16 cellular contexts compared by ENCODE assay signal in genomic region chr12:124046206-124046740, GRCh38.
DNase-seq lines count a peak whose midpoint lies in the region; ATAC-seq and TF ChIP-seq lines count a peak whose summit lies in the region.
"Had no signal": no experiment of that assay in that cellular context is flagged by ENCODE, and none has a peak within 500 bp of the region (broad histone marks: within the 10 kb centered on the region; RNA-seq: fewer than 3 reads in every experiment).

No MANE protein-coding gene starts in this region.

- H3K4me3 ChIP-seq in WERI-Rb-1 (ENCODE audit: low read depth, low read length) (no peak overlapping the region), endodermal cell (ENCODE audit: low read length) (no peak overlapping the region), lower lobe of right lung (no peak overlapping the region), tibial nerve (no peak overlapping the region), MM.1S (ENCODE audit: low read length) (no peak overlapping the region)
- H3K4me3 ChIP-seq: MG63 had no signal

- 80 to 88% methylated on average over 1 to 2 of the region's 2 CpGs for WGBS in endodermal cell (ENCODE audit: insufficient coverage in 1 of 2, insufficient read length in 1 of 2), 2 experiments
- WGBS in tibial nerve, 2 donors = 78 to 83% methylated on average over 2 of the region's 2 CpGs

- H3K4me1 Mint-ChIP-seq in endodermal cell = no peaks in the 10 kb centered on the region

- H3K9ac ChIP-seq in endodermal cell (ENCODE audit: extremely low read depth, low read length, poor library complexity, severe bottlenecking) (no peak overlapping the region), MM.1S (ENCODE audit: low read length) (no peak overlapping the region)

- no peak for TF ChIP-seq POLR2A in tibial nerve (IDR thresholded peaks at IDR 0.05)

- peaks cover 12% of the 10 kb centered on the region for H3K9me3 ChIP-seq in WERI-Rb-1 (ENCODE audit: severe bottlenecking)
- H3K9me3 ChIP-seq in endodermal cell (ENCODE audit: control insufficient read depth, low read length) = peaks cover 22% of the 10 kb centered on the region
- peaks cover 18% of the 10 kb centered on the region for H3K9me3 ChIP-seq in lower lobe of right lung
- H3K9me3 ChIP-seq in tibial nerve = peaks cover 0 to 23% (median 0%) of the 10 kb centered on the region in 4 donors
- H3K9me3 ChIP-seq in MM.1S (replicated peaks; ENCODE audit: insufficient read depth, low read length) = no peaks in the 10 kb centered on the region

- no peaks in the 10 kb centered on the region for H3K9me2 ChIP-seq in MM.1S (replicated peaks; ENCODE audit: insufficient read depth, low read length)

- H3K4me3 Mint-ChIP-seq in endodermal cell = no peak overlapping the region
- H3K4me3 Mint-ChIP-seq: H9 had no signal

- no peak for TF ChIP-seq EP300 in tibial nerve (IDR thresholded peaks at IDR 0.05)

- peaks cover 3% of the 10 kb centered on the region for H3K4me1 ChIP-seq in endodermal cell (ENCODE audit: control insufficient read depth, insufficient read depth, low read length)
- H3K4me1 ChIP-seq in lower lobe of right lung = no peaks in the 10 kb centered on the region
- H3K4me1 ChIP-seq in tibial nerve = peaks cover 0 to 17% (median 0%) of the 10 kb centered on the region in 4 donors
- no peaks in the 10 kb centered on the region for H3K4me1 ChIP-seq in MM.1S (ENCODE audit: low read length)

- no peak overlapping the region for H3K27ac Mint-ChIP-seq in endodermal cell
- H3K27ac Mint-ChIP-seq: H9 had no signal

- no peak for TF ChIP-seq CTCF in WERI-Rb-1 (IDR thresholded peaks at IDR 0.05; ENCODE audit: low read depth, low read length)
- TF ChIP-seq CTCF in endodermal cell (conservative IDR thresholded peaks at IDR 0.05) = no peak
- no peak for TF ChIP-seq CTCF in lower lobe of right lung (IDR thresholded peaks at IDR 0.05)
- no peak for TF ChIP-seq CTCF in tibial nerve (IDR thresholded peaks at IDR 0.05)
- TF ChIP-seq CTCF in MM.1S (IDR thresholded peaks at IDR 0.05; ENCODE audit: low read length) = no peak

- H3K79me2 ChIP-seq in MM.1S (ENCODE audit: low read length) = no peaks in the 10 kb centered on the region

- H3K27me3 ChIP-seq in WERI-Rb-1 (ENCODE audit: insufficient read depth, low read depth, severe bottlenecking) (no peaks in the 10 kb centered on the region), endodermal cell (ENCODE audit: control insufficient read depth, insufficient read depth, low read length, poor library complexity, severe bottlenecking) (no peaks in the 10 kb centered on the region), lower lobe of right lung (ENCODE audit: low read depth) (no peaks in the 10 kb centered on the region), tibial nerve (no peaks in the 10 kb centered on the region), MM.1S (replicated peaks; ENCODE audit: insufficient read depth, low read length) (no peaks in the 10 kb centered on the region)
- H3K27me3 ChIP-seq: MG63 had no signal

- peaks cover 28% of the 10 kb centered on the region for H3K9me3 Mint-ChIP-seq in endodermal cell

- DNase-seq in WERI-Rb-1 (peak; percentile 28), endodermal cell (no peak), lower lobe of right lung (no peak), tibial nerve (ENCODE audit: low spot score in 2 of 2) (no peak), MM.1S (no peak), AML-193 (lab: John Stamatoyannopoulos, UW) (no peak)
- DNase-seq: Caco-2, DMS53, H9, MG63, NCI-H1105, NCI-H1694 treated with DMSO at 0.1 percent for 48 hours, NCI-H2107 had no signal

- H3K36me3 ChIP-seq in WERI-Rb-1 (no peaks in the 10 kb centered on the region), endodermal cell (ENCODE audit: control insufficient read depth, insufficient read depth, low read length) (no peaks in the 10 kb centered on the region), lower lobe of right lung (no peaks in the 10 kb centered on the region), tibial nerve (peaks cover 0 to 8% (median 0%) of the 10 kb centered on the region in 3 donors), MM.1S (replicated peaks; ENCODE audit: insufficient read depth, low read length) (no peaks in the 10 kb centered on the region)
- H3K36me3 ChIP-seq: MG63 had no signal

- no peaks in the 10 kb centered on the region for H4K20me1 ChIP-seq in MM.1S (ENCODE audit: insufficient read depth, low read length)

- H3K27me3 Mint-ChIP-seq in endodermal cell (ENCODE audit: insufficient read depth) = no peaks in the 10 kb centered on the region

- peak; percentile 37 to 42 for ATAC-seq in lower lobe of right lung
- ATAC-seq in HG02970 (IDR thresholded peaks at IDR 0.05; ENCODE audit: low FRiP score, unreplicated experiment) = no peak
- no peak for ATAC-seq in GM18867 (IDR thresholded peaks at IDR 0.05; ENCODE audit: unreplicated experiment)
- ATAC-seq: Right ventricle myocardium inferior had no signal

- no peak overlapping the region for H3K4me2 ChIP-seq in MM.1S (ENCODE audit: low read depth, low read length)

- no peak overlapping the region for H2AFZ ChIP-seq in MM.1S (ENCODE audit: low read length)

- no peaks in the 10 kb centered on the region for H3F3A ChIP-seq in MM.1S (ENCODE audit: insufficient read depth, low read length)

- no peak overlapping the region for H3K27ac ChIP-seq in WERI-Rb-1
- peak overlapping the region; percentile 29 for H3K27ac ChIP-seq in endodermal cell (ENCODE audit: low read depth, low read length)
- H3K27ac ChIP-seq in lower lobe of right lung = no peak overlapping the region
- H3K27ac ChIP-seq in tibial nerve = peak overlapping the region; percentile 5 to 85 (median 53)
- H3K27ac ChIP-seq in MM.1S (ENCODE audit: low read length) = no peak overlapping the region

- H3K36me3 Mint-ChIP-seq in endodermal cell (ENCODE audit: low read depth) = peaks cover 8% of the 10 kb centered on the region

- intact Hi-C loops in lower lobe of right lung (cut with DNase I) = no loop called here

Comparison
In these comparisons a context has a peak if more than half of its experiments do, and no peak if none do; other contexts are left out.
1. H3K27ac ChIP-seq: peak in endodermal cell (single experiment) and tibial nerve (4 of 4); none in WERI-Rb-1 (single experiment), lower lobe of right lung (single experiment) and MM.1S (single experiment).
2. ATAC-seq: peak in lower lobe of right lung (2 of 2); none in HG02970 (single experiment) and GM18867 (single experiment).